Comparison of ENCODE assay signal across 13 cellular contexts in the genomic region with DNA sequence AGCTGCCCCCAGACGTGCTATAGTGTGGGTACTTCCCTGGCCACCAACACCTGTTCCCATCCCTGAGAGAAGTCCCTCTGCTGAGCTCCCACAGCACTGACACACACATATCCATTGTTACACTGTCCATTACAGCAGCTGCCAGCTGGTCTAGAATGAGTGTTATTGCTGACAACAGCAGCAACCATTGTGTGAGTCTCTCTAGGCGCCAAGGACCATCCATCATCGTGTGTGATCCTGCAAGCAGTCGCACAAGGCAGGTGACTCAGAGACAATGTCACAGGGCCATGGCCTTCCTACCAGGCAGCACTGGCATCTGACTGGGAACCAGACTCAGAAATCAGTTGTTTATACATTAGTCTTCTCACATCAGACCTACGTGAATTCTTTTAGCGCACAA. TPM values are rescaled to one million over a fixed set of nuclear protein-coding genes. Genes with fewer than 3 reads are reported as not detected.
DNase-seq lines count a peak whose midpoint lies in the region; ATAC-seq and TF ChIP-seq lines count a peak whose summit lies in the region.
"Had no signal": no experiment of that assay in that cellular context is flagged by ENCODE, and none has a peak within 500 bp of the region (broad histone marks: within the 10 kb centered on the region; RNA-seq: fewer than 3 reads in every experiment).

No MANE protein-coding gene starts in this region.

- H3K36me3 Mint-ChIP-seq in endothelial cell (ENCODE audit: low read depth, unreplicated experiment) (peaks cover 64% of the 10 kb centered on the region), progenitor cell of endocrine pancreas (ENCODE audit: insufficient read depth) (peaks cover 17% of the 10 kb centered on the region)

- peak overlapping the region; percentile 51 for H3K27ac Mint-ChIP-seq in endothelial cell (ENCODE audit: unreplicated experiment)
- H3K27ac Mint-ChIP-seq in progenitor cell of endocrine pancreas: peak overlapping the region; percentile 57

- H3K27me3 Mint-ChIP-seq in endothelial cell (ENCODE audit: unreplicated experiment) (peaks cover 26% of the 10 kb centered on the region), progenitor cell of endocrine pancreas (no peaks in the 10 kb centered on the region)

- no peak for ATAC-seq in HG03175 (IDR thresholded peaks at IDR 0.05; ENCODE audit: unreplicated experiment)
- ATAC-seq: A549 had no signal

- H3K9me3 Mint-ChIP-seq in endothelial cell (ENCODE audit: unreplicated experiment) (no peaks in the 10 kb centered on the region), progenitor cell of endocrine pancreas (ENCODE audit: low read depth) (no peaks in the 10 kb centered on the region)

- peak; percentile 20 for DNase-seq in NCI-H2227 (lab: John Stamatoyannopoulos, UW; ENCODE audit: unreplicated experiment)
- DNase-seq in NCI-H2227 treated with DMSO at 0.1 percent for 48 hours (lab: John Stamatoyannopoulos, UW): no peak
- DNase-seq in NCI-H345 treated with DMSO at 0.1 percent for 48 hours (lab: John Stamatoyannopoulos, UW; ENCODE audit: unreplicated experiment): peak; percentile 57
- no peak for DNase-seq in endothelial cell (ENCODE audit: low spot score)
- DNase-seq in progenitor cell of endocrine pancreas (ENCODE audit: low spot score, unreplicated experiment): no peak
- no peak for DNase-seq in NCI-H524 treated with DMSO at 0.1 percent for 48 hours (lab: John Stamatoyannopoulos, UW)
- DNase-seq in dedifferentiated amniotic fluid mesenchymal stem cell (ENCODE audit: extremely low spot score): no peak
- DNase-seq: activated gamma-delta T cell treated with Interleukin-2 at 50 U/mL for 16 hours, SK-N-SH, spleen, uterus had no signal

- TF ChIP-seq CTCF in endothelial cell (IDR thresholded peaks at IDR 0.05; ENCODE audit: unreplicated experiment) (no peak), progenitor cell of endocrine pancreas (IDR thresholded peaks at IDR 0.05; ENCODE audit: unreplicated experiment) (no peak)

- peaks cover 23% of the 10 kb centered on the region for H3K4me1 Mint-ChIP-seq in endothelial cell (ENCODE audit: unreplicated experiment)
- H3K4me1 Mint-ChIP-seq in progenitor cell of endocrine pancreas (ENCODE audit: low read depth): no peaks in the 10 kb centered on the region

- H3K4me3 Mint-ChIP-seq in endothelial cell (ENCODE audit: unreplicated experiment) (peak overlapping the region; percentile 26), progenitor cell of endocrine pancreas (ENCODE audit: low read depth) (no peak overlapping the region)

RNA-seq across cellular contexts. Expression of gene SGSM3, which starts 56.3 kb away (rescaled TPM):
- total RNA-seq in endothelial cell (ENCODE audit: unreplicated experiment): 85.9 TPM
- total RNA-seq in progenitor cell of endocrine pancreas: 106 and 117 TPM in 2 replicates

Comparison
In these comparisons a context has a peak if more than half of its experiments do, and no peak if none do; other contexts are left out.
1. DNase-seq: peak in NCI-H2227 (single experiment) and NCI-H345 treated with DMSO at 0.1 percent for 48 hours (single experiment); none in NCI-H2227 treated with DMSO at 0.1 percent for 48 hours (single experiment), endothelial cell (single experiment), progenitor cell of endocrine pancreas (single experiment), NCI-H524 treated with DMSO at 0.1 percent for 48 hours (single experiment) and dedifferentiated amniotic fluid mesenchymal stem cell (single experiment).